ENCODE assay signal across 1 cellular context in the genomic region with DNA sequence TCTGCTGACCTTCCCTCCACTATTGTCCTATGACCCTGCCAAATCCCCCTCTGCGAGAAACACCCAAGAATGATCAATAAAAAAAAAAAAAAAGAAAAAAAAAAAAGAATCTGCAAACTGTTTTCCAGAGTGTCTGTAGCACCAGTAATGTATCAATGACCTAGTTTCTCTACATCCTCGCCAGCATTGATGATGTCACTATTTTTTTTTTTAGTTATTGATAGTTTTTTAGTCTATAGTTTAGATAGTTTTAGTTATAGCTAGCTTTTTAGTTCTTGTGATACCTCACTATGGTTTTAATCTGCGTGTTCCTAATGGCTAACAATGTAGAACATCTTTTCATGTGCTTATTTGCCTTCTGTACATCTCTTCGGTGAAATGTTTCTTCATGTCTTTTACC.
TF ChIP-seq lines count a peak whose summit lies in the region.

No MANE protein-coding gene starts in this region.

TF ChIP-seq in HepG2, 621 proteins besides CTCF, POLR2A, EP300 and RAD21 (continued from another document):
- no peak for TF ChIP-seq XBP1 (CRISPR knock-in tag; IDR thresholded peaks at IDR 0.05)
- TF ChIP-seq ZNF891 (CRISPR knock-in tag; IDR thresholded peaks at IDR 0.05) = no peak
- peak; percentile 88 for TF ChIP-seq ATF7 (IDR thresholded peaks at IDR 0.05)
- no peak for TF ChIP-seq ATF7 (CRISPR knock-in tag; IDR thresholded peaks at IDR 0.05)
- no peak for TF ChIP-seq KLF6 (CRISPR knock-in tag; IDR thresholded peaks at IDR 0.05)
- no peak for TF ChIP-seq SRF (IDR thresholded peaks at IDR 0.05; ENCODE audit: low read depth, low read length)
